Comparison of ENCODE assay signal across 19 cellular contexts in genomic region chr1:33005812-33006465, GRCh38. TPM values are rescaled to one million over a fixed set of nuclear protein-coding genes. Genes with fewer than 3 reads are reported as not detected.
A peak's percentile ranks its signal among the peaks of the same experiment; 100 is the strongest.
DNase-seq lines count a peak whose midpoint lies in the region; ATAC-seq and TF ChIP-seq lines count a peak whose summit lies in the region.
"Had no signal": no experiment of that assay in that cellular context is flagged by ENCODE, and none has a peak within 500 bp of the region (broad histone marks: within the 10 kb centered on the region; RNA-seq: fewer than 3 reads in every experiment).

No MANE protein-coding gene starts in this region.

- H3K9me3 ChIP-seq in uterus: no peaks in the 10 kb centered on the region
- no peaks in the 10 kb centered on the region for H3K9me3 ChIP-seq in A673 (ENCODE audit: low read depth, low read length, poor library complexity, severe bottlenecking)
- H3K9me3 ChIP-seq: right atrium auricular region had no signal

- H3K27ac ChIP-seq in uterus (no peak overlapping the region), A673 (ENCODE audit: low read depth, low read length, poor library complexity, severe bottlenecking) (no peak overlapping the region)
- H3K27ac ChIP-seq: right atrium auricular region had no signal

- peaks cover 17% of the 10 kb centered on the region for H3K4me1 Mint-ChIP-seq in activated naive CD4-positive, alpha-beta T cell treated with anti-CD3 and anti-CD28 coated beads, Interleukin-2, amount 50 U/mL, for 24 hours
- H3K4me1 Mint-ChIP-seq in stimulated activated naive B cell treated with anti-CD40 and anti-IgM and Interleukin-4, amounts not matched to agents 10 μg/mL and 1 μg/mL and 100 μg/mL, for 72 hours: peaks cover 22 to 43% of the 10 kb centered on the region in 2 donors

- CTCF ChIA-PET in A673 (lab: Charles Lee): no interaction called here

- ATAC-seq in stimulated activated naive B cell treated with anti-CD40 and anti-IgM and Interleukin-4, amounts not matched to agents 10 μg/mL and 1 μg/mL and 100 μg/mL, for 72 hours (replicated peaks): no peak
- ATAC-seq: left colon had no signal

- DNase-seq in activated naive CD4-positive, alpha-beta T cell treated with anti-CD3 and anti-CD28 coated beads, Interleukin-2, amount 50 U/mL, for 16 hours: no peak
- peak; percentile 53 for DNase-seq in astrocyte of the hippocampus (ENCODE audit: low read depth, low spot score)
- DNase-seq in kidney tubule cell (ENCODE audit: low spot score): peak; percentile 32
- DNase-seq in stimulated activated naive B cell treated with anti-CD40 and anti-IgM and Interleukin-4, amounts not matched to agents 10 μg/mL and 1 μg/mL and 100 μg/mL, for 72 hours: no peak
- DNase-seq in glomerular visceral epithelial cell (ENCODE audit: extremely low spot score): no peak
- no peak for DNase-seq in uterus
- DNase-seq in A673 (ENCODE audit: low spot score): no peak
- DNase-seq: activated naive CD8-positive, alpha-beta T cell treated with anti-CD3 and anti-CD28 coated beads for 36 hours; Calu3; GF-D8; left colon; naive B cell; NCI-H1092 treated with DMSO at 0.1 percent for 48 hours; NCI-H2171 treated with DMSO at 0.1 percent for 48 hours; NK-92 treated with Interleukin-12 subunit alpha and Interleukin-12 subunit beta, amount 100 ng/mL, for 24 hours; SHP77 treated with DMSO at 0.1 percent for 48 hours; stimulated activated CD4-positive, alpha-beta T cell treated with anti-CD3 and anti-CD28 coated beads, Interleukin-2, amount 100 ng/mL, for 48 hours had no signal

- intact Hi-C loops in uterus (cut with DNase I; ENCODE audit: low total_unique reads): loop anchor here (10.0 kb wide), 1 partner anchor 71 kb away; no protein-coding TSS in a partner anchor
- intact Hi-C loops in A673 (cut with micrococcal nuclease; ENCODE audit: unreplicated experiment): loop anchor here (2.0 kb wide), 1 partner anchor 73 kb away; no protein-coding TSS in a partner anchor

- POLR2A ChIA-PET in A673 (lab: Charles Lee; ENCODE audit: low non-redundant PET): no interaction called here

- no peaks in the 10 kb centered on the region for H3K27me3 ChIP-seq in uterus
- H3K27me3 ChIP-seq in A673 (replicated peaks; ENCODE audit: insufficient read depth, low read depth, low read length, poor library complexity): no peaks in the 10 kb centered on the region
- H3K27me3 ChIP-seq: right atrium auricular region had no signal

- H3K4me3 Mint-ChIP-seq in activated naive CD4-positive, alpha-beta T cell treated with anti-CD3 and anti-CD28 coated beads, Interleukin-2, amount 50 U/mL, for 24 hours: no peak overlapping the region
- no peak overlapping the region for H3K4me3 Mint-ChIP-seq in stimulated activated naive B cell treated with anti-CD40 and anti-IgM and Interleukin-4, amounts not matched to agents 10 μg/mL and 1 μg/mL and 100 μg/mL, for 72 hours
- H3K4me3 Mint-ChIP-seq: activated naive CD8-positive, alpha-beta T cell treated with anti-CD3 and anti-CD28 coated beads for 36 hours; naive B cell had no signal

- H3K36me3 ChIP-seq in uterus (no peaks in the 10 kb centered on the region), A673 (ENCODE audit: insufficient read depth, low read length, poor library complexity, severe bottlenecking) (peaks cover 12% of the 10 kb centered on the region)

- no TSS peak for BruUV-seq in A673 (replicated peaks; lab: Mats Ljungman, UMichigan)

- H3K9me3 Mint-ChIP-seq in activated naive CD4-positive, alpha-beta T cell treated with anti-CD3 and anti-CD28 coated beads, Interleukin-2, amount 50 U/mL, for 24 hours: no peaks in the 10 kb centered on the region
- H3K9me3 Mint-ChIP-seq in stimulated activated naive B cell treated with anti-CD40 and anti-IgM and Interleukin-4, amounts not matched to agents 10 μg/mL and 1 μg/mL and 100 μg/mL, for 72 hours: no peaks in the 10 kb centered on the region
- H3K9me3 Mint-ChIP-seq: activated naive CD8-positive, alpha-beta T cell treated with anti-CD3 and anti-CD28 coated beads for 36 hours; naive B cell had no signal

- peaks cover 10% of the 10 kb centered on the region for H3K36me3 Mint-ChIP-seq in activated naive CD4-positive, alpha-beta T cell treated with anti-CD3 and anti-CD28 coated beads, Interleukin-2, amount 50 U/mL, for 24 hours
- peaks cover 29 to 65% of the 10 kb centered on the region in 2 donors for H3K36me3 Mint-ChIP-seq in stimulated activated naive B cell treated with anti-CD40 and anti-IgM and Interleukin-4, amounts not matched to agents 10 μg/mL and 1 μg/mL and 100 μg/mL, for 72 hours

- H3K27me3 Mint-ChIP-seq in activated naive CD4-positive, alpha-beta T cell treated with anti-CD3 and anti-CD28 coated beads, Interleukin-2, amount 50 U/mL, for 24 hours: no peaks in the 10 kb centered on the region
- no peaks in the 10 kb centered on the region for H3K27me3 Mint-ChIP-seq in stimulated activated naive B cell treated with anti-CD40 and anti-IgM and Interleukin-4, amounts not matched to agents 10 μg/mL and 1 μg/mL and 100 μg/mL, for 72 hours
- H3K27me3 Mint-ChIP-seq: activated naive CD8-positive, alpha-beta T cell treated with anti-CD3 and anti-CD28 coated beads for 36 hours; naive B cell had no signal

- no peak for TF ChIP-seq CTCF in uterus (IDR thresholded peaks at IDR 0.05)
- no peak for TF ChIP-seq CTCF in A673 (conservative IDR thresholded peaks at IDR 0.05; ENCODE audit: low read depth, low read length)

- H3K4me3 ChIP-seq in uterus (no peak overlapping the region), A673 (ENCODE audit: low read depth, low read length, poor library complexity, severe bottlenecking) (no peak overlapping the region)
- H3K4me3 ChIP-seq: right atrium auricular region had no signal

- TF ChIP-seq POLR2A in uterus (IDR thresholded peaks at IDR 0.05): no peak

- H3K4me1 ChIP-seq in uterus (no peaks in the 10 kb centered on the region), A673 (ENCODE audit: insufficient read depth, low read length, poor library complexity, severe bottlenecking) (peaks cover 8% of the 10 kb centered on the region)

- peak overlapping the region; percentile 38 for H3K27ac Mint-ChIP-seq in activated naive CD4-positive, alpha-beta T cell treated with anti-CD3 and anti-CD28 coated beads, Interleukin-2, amount 50 U/mL, for 24 hours
- H3K27ac Mint-ChIP-seq in stimulated activated naive B cell treated with anti-CD40 and anti-IgM and Interleukin-4, amounts not matched to agents 10 μg/mL and 1 μg/mL and 100 μg/mL, for 72 hours: peak overlapping the region; percentile 87
- H3K27ac Mint-ChIP-seq: activated naive CD8-positive, alpha-beta T cell treated with anti-CD3 and anti-CD28 coated beads for 36 hours had no signal

RNA-seq across cellular contexts. Expression of gene AK2, which starts 30.7 kb away (rescaled TPM):
- total RNA-seq in uterus (100 to 1,000 TPM in 2 of 4 donors, 10 to 100 TPM in 2; 47.6 to 126 (median 89.2) TPM), A673 (2021) (196 and 208 TPM in 2 replicates)

RNA-seq across cellular contexts. Expression of gene RNF19B, which starts 41.3 kb away (rescaled TPM):
- total RNA-seq in uterus (10 to 100 TPM; 13.2 to 23.4 (median 17.4) TPM), A673 (2021) (14.3 and 14.5 TPM in 2 replicates)

Comparison
In these comparisons a context has a peak if more than half of its experiments do, and no peak if none do; other contexts are left out.
1. DNase-seq: peak in astrocyte of the hippocampus (single experiment) and kidney tubule cell (single experiment); none in activated naive CD4-positive, alpha-beta T cell treated with anti-CD3 and anti-CD28 coated beads, Interleukin-2, amount 50 U/mL, for 16 hours (single experiment), stimulated activated naive B cell treated with anti-CD40 and anti-IgM and Interleukin-4, amounts not matched to agents 10 μg/mL and 1 μg/mL and 100 μg/mL, for 72 hours (single experiment), glomerular visceral epithelial cell (single experiment), uterus (0 of 2) and A673 (single experiment).